26 cellular contexts compared by ENCODE assay signal in genomic region chr15:50250789-50251394, GRCh38. TPM values are rescaled to one million over a fixed set of nuclear protein-coding genes. Genes with fewer than 3 reads are reported as not detected.
"Had no signal": no experiment of that assay in that cellular context is flagged by ENCODE, and none has a peak within 500 bp of the region (broad histone marks: within the 10 kb centered on the region; RNA-seq: fewer than 3 reads in every experiment).

No MANE protein-coding gene starts in this region.

- H3K4me3 ChIP-seq: adrenal gland, thyroid gland, upper lobe of right lung had no signal

- H3K4me3 Mint-ChIP-seq: activated naive CD8-positive, alpha-beta T cell; activated T-cell treated with anti-CD3 and anti-CD28 coated beads, Interleukin-2, amount 50 U/mL, for 24 hours; activated T-helper 17 cell treated with anti-CD3 and anti-CD28 coated beads, Interleukin-2, amount 50 U/mL, for 72 hours; central memory CD8-positive, alpha-beta T cell; memory B cell; neural crest cell; T-helper 1 cell treated with Interleukin-12 subunit alpha and Interleukin-12 subunit beta and Interleukin-4 antibody, amounts not matched to agents 30 μg/mL and 1 μg/mL, for 36 hours had no signal

- H3K4me1 Mint-ChIP-seq: neural crest cell had no signal

- H3K27me3 Mint-ChIP-seq: activated naive CD8-positive, alpha-beta T cell; activated T-helper 17 cell treated with anti-CD3 and anti-CD28 coated beads, Interleukin-2, amount 50 U/mL, for 72 hours; central memory CD8-positive, alpha-beta T cell had no signal

- H3K36me3 Mint-ChIP-seq: activated naive CD8-positive, alpha-beta T cell; memory B cell had no signal

- H3K9me3 Mint-ChIP-seq: activated T-cell treated with anti-CD3 and anti-CD28 coated beads, Interleukin-2, amount 50 U/mL, for 24 hours; activated T-helper 17 cell treated with anti-CD3 and anti-CD28 coated beads, Interleukin-2, amount 50 U/mL, for 72 hours; central memory CD8-positive, alpha-beta T cell; memory B cell; T-helper 1 cell treated with Interleukin-12 subunit alpha and Interleukin-12 subunit beta and Interleukin-4 antibody, amounts not matched to agents 30 μg/mL and 1 μg/mL, for 36 hours had no signal

- H3K27ac Mint-ChIP-seq: activated naive CD8-positive, alpha-beta T cell; activated T-cell treated with anti-CD3 and anti-CD28 coated beads, Interleukin-2, amount 50 U/mL, for 24 hours; memory B cell had no signal

- DNase-seq: activated CD4-positive, alpha-beta T cell treated with anti-CD3 and anti-CD28 coated beads for 1 hour; activated CD4-positive, alpha-beta T cell treated with anti-CD3 and anti-CD28 coated beads, Interleukin-2, amount 50 U/mL, for 4 hours; activated CD8-positive, alpha-beta memory T cell treated with anti-CD3 and anti-CD28 coated beads for 24 hours; activated CD8-positive, alpha-beta memory T cell treated with anti-CD3 and anti-CD28 coated beads, Interleukin-2, amount 50 U/mL, for 4 hours; activated naive CD4-positive, alpha-beta T cell; activated T-cell treated with anti-CD3 and anti-CD28 coated beads, Interleukin-2, amount 50 U/mL, for 24 hours; adrenal gland; effector memory CD4-positive, alpha-beta T cell; hippocampal formation; occipital lobe; stimulated activated CD4-positive, alpha-beta T cell treated with anti-CD3 and anti-CD28 coated beads, Interleukin-4, amount 100 ng/mL, for 24 hours; stimulated activated naive CD8-positive, alpha-beta T cell treated with anti-CD3 and anti-CD28 coated beads, Interleukin-15, Interleukin-2, amounts not matched to agents 100 U/mL and 50 U/mL, for 24 hours; T1000; thyroid gland; upper lobe of right lung had no signal

- ATAC-seq: activated T-helper 17 cell treated with anti-CD3 and anti-CD28 coated beads, Interleukin-2, amount 50 U/mL, for 72 hours; esophagus mucosa; stimulated activated naive CD8-positive, alpha-beta T cell treated with anti-CD3 and anti-CD28 coated beads, Interleukin-15, Interleukin-2, amounts not matched to agents 100 U/mL and 50 U/mL, for 24 hours; upper lobe of right lung had no signal

RNA-seq across cellular contexts. Expression of gene HDC, which starts 14.6 kb away (rescaled TPM):
- total RNA-seq: astrocyte, dermis microvascular lymphatic vessel endothelial cell, endothelial cell of umbilical vein, occipital lobe, renal cortical epithelial cell had no signal
